In the genomic region with DNA sequence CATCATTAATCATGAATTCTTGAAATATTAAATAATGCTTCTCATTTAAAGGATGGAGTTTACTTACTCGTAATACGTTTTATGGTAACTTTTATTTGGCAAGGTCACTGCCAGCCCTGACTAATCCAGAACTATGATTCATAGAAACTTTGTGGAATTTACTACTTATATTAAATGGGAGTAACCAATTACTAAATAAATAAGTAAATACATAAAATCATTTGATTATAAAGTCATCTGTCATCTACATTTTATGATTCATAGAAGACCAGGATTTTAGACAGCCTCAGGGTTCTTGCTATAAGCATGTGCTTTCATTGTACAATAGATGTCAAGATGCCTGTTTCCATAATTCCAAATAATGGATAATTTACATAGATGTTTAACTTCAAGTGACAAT, we compare ENCODE assay signal across 17 cellular contexts.
DNase-seq lines count a peak whose midpoint lies in the region; ATAC-seq and TF ChIP-seq lines count a peak whose summit lies in the region.
"Had no signal": no experiment of that assay in that cellular context is flagged by ENCODE, and none has a peak within 500 bp of the region (broad histone marks: within the 10 kb centered on the region; RNA-seq: fewer than 3 reads in every experiment).

No MANE protein-coding gene starts in this region.

- WGBS in GM23248 (ENCODE audit: low coverage in 1 of 2, low lambda C conversion rate in 2 of 2, missing lambda C conversion rate in 2 of 2), 2 experiments = 56 to 59% methylated on average over 2 of the region's 2 CpGs

- H3K27me3 ChIP-seq in GM23248 (replicated peaks; ENCODE audit: insufficient read depth) (no peaks in the 10 kb centered on the region), fibroblast of lung (ENCODE audit: control insufficient read depth, insufficient read depth, low read length) (no peaks in the 10 kb centered on the region), skeletal muscle satellite cell (ENCODE audit: control insufficient read depth, insufficient read depth, low read length) (no peaks in the 10 kb centered on the region)
- H3K27me3 ChIP-seq: sigmoid colon had no signal

- ATAC-seq in GM21515 (IDR thresholded peaks at IDR 0.05; ENCODE audit: unreplicated experiment) = no peak
- no peak for ATAC-seq in GM21723 (IDR thresholded peaks at IDR 0.05; ENCODE audit: unreplicated experiment)
- ATAC-seq: GM12878, K562 had no signal

- H3K9me2 ChIP-seq in GM23248 (ENCODE audit: insufficient read depth) = no peaks in the 10 kb centered on the region

- H3K4me3 ChIP-seq in GM23248 (no peak overlapping the region), fibroblast of lung (replicated peaks in 1 of 4; ENCODE audit: control extremely low read depth in 1 of 4, insufficient read depth in 1 of 4, low read depth in 3 of 4, low read length in 4 of 4) (no peak overlapping the region), skeletal muscle satellite cell (ENCODE audit: low read length) (no peak overlapping the region)
- H3K4me3 ChIP-seq: GM12878, K562, sigmoid colon had no signal

- H3K4me1 ChIP-seq in GM23248 (ENCODE audit: insufficient read depth) (peaks cover 17% of the 10 kb centered on the region; the same call in 1 of the 2 replicates), fibroblast of lung (ENCODE audit: control insufficient read depth, extremely low read depth, insufficient read depth, low read length) (no peaks in the 10 kb centered on the region), skeletal muscle satellite cell (ENCODE audit: control insufficient read depth, insufficient read depth, low read length) (peaks cover 33% of the 10 kb centered on the region)

- in situ Hi-C loops in GM23248 (cut with MboI) = no loop called here

- H3K79me2 ChIP-seq in GM23248 (ENCODE audit: insufficient read depth) (no peaks in the 10 kb centered on the region), fibroblast of lung (ENCODE audit: control insufficient read depth, insufficient read depth, low read length) (no peaks in the 10 kb centered on the region)

- TF ChIP-seq CTCF in RWPE1 (conservative IDR thresholded peaks at IDR 0.05; ENCODE audit: low read depth) (no peak), fibroblast of lung (conservative IDR thresholded peaks at IDR 0.05 in 1 of 2, IDR thresholded peaks at IDR 0.05 in 1 of 2; ENCODE audit: low read depth in 1 of 2, low read length in 2 of 2) (no peak)

- H3K9ac ChIP-seq in GM23248 (no peak overlapping the region), fibroblast of lung (ENCODE audit: insufficient read depth, low read length) (no peak overlapping the region), skeletal muscle satellite cell (ENCODE audit: low read depth, low read length) (no peak overlapping the region)

- H3K4me2 ChIP-seq in GM23248 (ENCODE audit: unreplicated experiment) (peak overlapping the region; percentile 11), fibroblast of lung (ENCODE audit: extremely low read depth, insufficient read depth, low read length) (no peak overlapping the region), skeletal muscle satellite cell (ENCODE audit: low read length) (peak overlapping the region; percentile 8)

- peaks cover 6% of the 10 kb centered on the region for H3K9me3 ChIP-seq in GM23248 (ENCODE audit: low read depth)
- H3K9me3 ChIP-seq in fibroblast of lung (ENCODE audit: control insufficient read depth, insufficient read depth, low read depth, low read length) = no peaks in the 10 kb centered on the region
- peaks cover 3% of the 10 kb centered on the region for H3K9me3 ChIP-seq in skeletal muscle satellite cell (replicated peaks; ENCODE audit: low read length)

- H3K27ac ChIP-seq in GM23248 (no peak overlapping the region), RWPE1 (no peak overlapping the region), fibroblast of lung (ENCODE audit: insufficient read depth, low read length) (no peak overlapping the region)
- H3K27ac ChIP-seq: sigmoid colon had no signal

- DNase-seq in GM23248 (peak; percentile 43), RWPE1 (ENCODE audit: low spot score) (peak; percentile 26), fibroblast of lung (ENCODE audit: low read depth in 2 of 2) (peak; percentile 19 to 41)
- DNase-seq in activated CD4-positive, alpha-beta T cell treated with anti-CD3 and anti-CD28 coated beads for 1 hour = no peak
- DNase-seq: activated CD4-positive, alpha-beta T cell treated with anti-CD3 and anti-CD28 coated beads, Interleukin-2, amount 10 ng/mL, durations not matched to agents 24 days and 14 days; activated gamma-delta T cell; activated naive CD8-positive, alpha-beta T cell treated with anti-CD3 and anti-CD28 coated beads, Interleukin-2, amount 10 ng/mL, durations not matched to agents 7 days and 5 days; activated T-cell treated with anti-CD3 and anti-CD28 coated beads, Interleukin-2, amount 50 U/mL, for 1 hour; CD4-positive, CD25-positive, alpha-beta regulatory T cell; head of caudate nucleus; sigmoid colon; stimulated activated naive CD4-positive, alpha-beta T cell treated with Interleukin-2 at 50 U/mL for 16 hours had no signal

- H4K20me1 ChIP-seq in GM23248 (ENCODE audit: insufficient read depth) (no peaks in the 10 kb centered on the region), fibroblast of lung (ENCODE audit: control insufficient read depth, extremely low read depth, insufficient read depth, low read length) (no peaks in the 10 kb centered on the region)

- CTCF ChIA-PET in RWPE1 (lab: Yijun Ruan, JAX) = no interaction called here

- POLR2A ChIA-PET in RWPE1 (lab: Yijun Ruan, JAX; ENCODE audit: low non-redundant PET) = no interaction called here

- H3K36me3 ChIP-seq in GM23248 (ENCODE audit: low read depth) (no peaks in the 10 kb centered on the region), fibroblast of lung (ENCODE audit: control insufficient read depth, insufficient read depth, low read length) (no peaks in the 10 kb centered on the region), skeletal muscle satellite cell (ENCODE audit: insufficient read depth, low read length) (no peaks in the 10 kb centered on the region)
- H3K36me3 ChIP-seq: sigmoid colon had no signal

- peaks cover 18% of the 10 kb centered on the region for H3F3A ChIP-seq in GM23248 (ENCODE audit: insufficient read depth)

- no peak overlapping the region for H2AFZ ChIP-seq in GM23248
- H2AFZ ChIP-seq in fibroblast of lung (ENCODE audit: low read length) = no peak overlapping the region
